Comparison of ENCODE assay signal across 21 cellular contexts in genomic region chr21:28856588-28857250, GRCh38.
A peak's percentile ranks its signal among the peaks of the same experiment; 100 is the strongest.
DNase-seq lines count a peak whose midpoint lies in the region; ATAC-seq and TF ChIP-seq lines count a peak whose summit lies in the region.
"Had no signal": no experiment of that assay in that cellular context is flagged by ENCODE, and none has a peak within 500 bp of the region (broad histone marks: within the 10 kb centered on the region; RNA-seq: fewer than 3 reads in every experiment).

No MANE protein-coding gene starts in this region.

- in situ Hi-C loops in SK-MEL-5 (cut with HindIII; ENCODE audit: low pct_unique_long_range_greater_than_20kb, low sequenced_read_pairs), result no loop called here

- H3K36me3 Mint-ChIP-seq in stimulated activated memory B cell treated with anti-CD40 and anti-IgM and Interleukin-4, amounts not matched to agents 10 μg/mL and 1 μg/mL and 100 μg/mL, for 72 hours, result peaks cover 15% of the 10 kb centered on the region

- H3K4me3 Mint-ChIP-seq in stimulated activated memory B cell treated with anti-CD40 and anti-IgM and Interleukin-4, amounts not matched to agents 10 μg/mL and 1 μg/mL and 100 μg/mL, for 72 hours, result no peak overlapping the region
- H3K4me3 Mint-ChIP-seq: activated CD8-positive, alpha-beta memory T cell treated with anti-CD3 and anti-CD28 coated beads, Interleukin-2, amount 10 ng/mL, durations not matched to agents 7 days and 5 days; central memory CD8-positive, alpha-beta T cell had no signal

- no peaks in the 10 kb centered on the region for H3K4me1 Mint-ChIP-seq in stimulated activated memory B cell treated with anti-CD40 and anti-IgM and Interleukin-4, amounts not matched to agents 10 μg/mL and 1 μg/mL and 100 μg/mL, for 72 hours
- H3K4me1 Mint-ChIP-seq: activated CD8-positive, alpha-beta memory T cell treated with anti-CD3 and anti-CD28 coated beads, Interleukin-2, amount 10 ng/mL, durations not matched to agents 7 days and 5 days; central memory CD8-positive, alpha-beta T cell had no signal

- no peak for TF ChIP-seq CTCF in fibroblast of villous mesenchyme (IDR thresholded peaks at IDR 0.05; ENCODE audit: insufficient read depth, low read depth, low read length)

- H3K27ac Mint-ChIP-seq in stimulated activated memory B cell treated with anti-CD40 and anti-IgM and Interleukin-4, amounts not matched to agents 10 μg/mL and 1 μg/mL and 100 μg/mL, for 72 hours, result no peak overlapping the region
- H3K27ac Mint-ChIP-seq: activated CD8-positive, alpha-beta memory T cell treated with anti-CD3 and anti-CD28 coated beads, Interleukin-2, amount 10 ng/mL, durations not matched to agents 7 days and 5 days had no signal

- ATAC-seq in HG03565 (IDR thresholded peaks at IDR 0.05; ENCODE audit: unreplicated experiment) (no peak), GM21528 (IDR thresholded peaks at IDR 0.05; ENCODE audit: low FRiP score, unreplicated experiment) (no peak)
- ATAC-seq in stimulated activated memory B cell treated with anti-CD40 and anti-IgM and Interleukin-4, amounts not matched to agents 10 μg/mL and 1 μg/mL and 100 μg/mL, for 72 hours, result no peak
- ATAC-seq: activated CD4-positive, CD25-positive, alpha-beta regulatory T cell treated with anti-CD3 and anti-CD28 coated beads, Interleukin-2, amount 50 U/mL, for 24 hours; activated CD8-positive, alpha-beta memory T cell treated with anti-CD3 and anti-CD28 coated beads, Interleukin-2, amount 10 ng/mL, durations not matched to agents 7 days and 5 days had no signal

- no peaks in the 10 kb centered on the region for H3K9me3 Mint-ChIP-seq in stimulated activated memory B cell treated with anti-CD40 and anti-IgM and Interleukin-4, amounts not matched to agents 10 μg/mL and 1 μg/mL and 100 μg/mL, for 72 hours
- H3K9me3 Mint-ChIP-seq: central memory CD8-positive, alpha-beta T cell had no signal

- no peaks in the 10 kb centered on the region for H3K27me3 Mint-ChIP-seq in stimulated activated memory B cell treated with anti-CD40 and anti-IgM and Interleukin-4, amounts not matched to agents 10 μg/mL and 1 μg/mL and 100 μg/mL, for 72 hours
- H3K27me3 Mint-ChIP-seq: activated CD8-positive, alpha-beta memory T cell treated with anti-CD3 and anti-CD28 coated beads, Interleukin-2, amount 10 ng/mL, durations not matched to agents 7 days and 5 days; central memory CD8-positive, alpha-beta T cell had no signal

- no peak overlapping the region for H3K4me3 ChIP-seq in fibroblast of villous mesenchyme (ENCODE audit: low read depth, low read length)
- H3K4me3 ChIP-seq: ovary, PC-9, SJSA1, skin epidermis had no signal

- DNase-seq in ELF-1 (ENCODE audit: low read depth, low spot score) (peak; percentile 8), SK-MEL-5 (ENCODE audit: low read depth, low spot score) (peak; percentile 16), fibroblast of villous mesenchyme (ENCODE audit: low read depth) (peak; percentile 27), midbrain (lab: John Stamatoyannopoulos, UW) (peak; percentile 5), NCI-H1417 (lab: John Stamatoyannopoulos, UW) (no peak)
- DNase-seq: activated CD8-positive, alpha-beta memory T cell treated with anti-CD3 and anti-CD28 coated beads, Interleukin-2, amount 10 ng/mL, durations not matched to agents 7 days and 5 days; amniotic stem cell; COR-L47; effector memory CD4-positive, alpha-beta T cell; EL; NCI-H82; ovary; PC-9; stimulated activated CD4-positive, alpha-beta T cell treated with anti-CD3 and anti-CD28 coated beads, Interleukin-4, amount 100 ng/mL, for 24 hours had no signal

Comparison
In these comparisons a context has a peak if more than half of its experiments do, and no peak if none do; other contexts are left out.
1. DNase-seq: peak in ELF-1 (single experiment), SK-MEL-5 (single experiment), fibroblast of villous mesenchyme (single experiment) and midbrain (single experiment); none in NCI-H1417 (0 of 3).